8 cellular contexts compared by ENCODE assay signal in genomic region chr2:5691659-5692529, GRCh38.
DNase-seq lines count a peak whose midpoint lies in the region; ATAC-seq and TF ChIP-seq lines count a peak whose summit lies in the region.

Gene SOX11 (plus strand): TSS chr2:5692384. CDS start chr2:5692722, 338 bp downstream.

- H3K4me3 ChIP-seq in coronary artery, result peak within 1 kb of the TSS; percentile 57

- H3K27ac ChIP-seq in coronary artery, result no peak within 1 kb of the TSS

- TF ChIP-seq CTCF in coronary artery (IDR thresholded peaks at IDR 0.05), result no peak

- peak; percentile 96 for DNase-seq in COR-L47 (lab: John Stamatoyannopoulos, UW)
- peak; percentile 97 to 99 for DNase-seq in NCI-H2081 (lab: John Stamatoyannopoulos, UW)
- no peak for DNase-seq in coronary artery (ENCODE audit: low spot score)
- DNase-seq in medulla oblongata (ENCODE audit: extremely low spot score), result peak; percentile 85
- DNase-seq in SKM-1 (lab: John Stamatoyannopoulos, UW; ENCODE audit: unreplicated experiment), result no peak
- no peak for DNase-seq in activated naive CD4-positive, alpha-beta T cell treated with Interleukin-2 at 50 U/mL for 16 hours

- ATAC-seq in HG02678 (IDR thresholded peaks at IDR 0.05; ENCODE audit: unreplicated experiment), result no peak
- ATAC-seq in activated CD4-positive, CD25-positive, alpha-beta regulatory T cell treated with anti-CD3 and anti-CD28 coated beads, Interleukin-2, amount 50 U/mL, for 24 hours, result no peak

Comparison
In these comparisons a context has a peak if more than half of its experiments do, and no peak if none do; other contexts are left out.
1. DNase-seq: peak in COR-L47 (single experiment), NCI-H2081 (2 of 2) and medulla oblongata (single experiment); none in coronary artery (single experiment), SKM-1 (single experiment) and activated naive CD4-positive, alpha-beta T cell treated with Interleukin-2 at 50 U/mL for 16 hours (single experiment).